Comparison of ENCODE assay signal across 27 cellular contexts in genomic region chr7:47432988-47433895, GRCh38.
DNase-seq lines count a peak whose midpoint lies in the region; ATAC-seq and TF ChIP-seq lines count a peak whose summit lies in the region.
"Had no signal": no experiment of that assay in that cellular context is flagged by ENCODE, and none has a peak within 500 bp of the region (broad histone marks: within the 10 kb centered on the region; RNA-seq: fewer than 3 reads in every experiment).

No MANE protein-coding gene starts in this region.

- POLR2A ChIA-PET in Panc1 (lab: Charles Lee) = no interaction called here

- no peaks in the 10 kb centered on the region for H3K9me3 Mint-ChIP-seq in neural progenitor cell
- H3K9me3 Mint-ChIP-seq: activated CD4-positive, alpha-beta memory T cell treated with anti-CD3 and anti-CD28 coated beads for 36 hours; activated T-helper 2 cell treated with anti-CD3 and anti-CD28 coated beads, Interferon-gamma antibody, Interleukin-2, Interleukin-4, amounts not matched to agents 10 μg/mL and 5 μg/mL and 100 μg/mL, durations not matched to agents 14 hours and 24 hours and 36 hours; naive thymus-derived CD8-positive, alpha-beta T cell; T-cell had no signal

- no peaks in the 10 kb centered on the region for H3K79me2 ChIP-seq in neural progenitor cell (ENCODE audit: low read depth)

- no peaks in the 10 kb centered on the region for H3K4me1 Mint-ChIP-seq in neural progenitor cell
- H3K4me1 Mint-ChIP-seq: naive thymus-derived CD8-positive, alpha-beta T cell; T-cell had no signal

- no peak for TF ChIP-seq EP300 in sigmoid colon (IDR thresholded peaks at IDR 0.05)

- CTCF ChIA-PET in Panc1 (lab: Charles Lee) = no interaction called here

- intact Hi-C loops in Panc1 (cut with micrococcal nuclease; ENCODE audit: unreplicated experiment) (no loop called here), right lobe of liver (cut with DNase I) (no loop called here), sigmoid colon (cut with DNase I) (loop anchor here (10.0 kb wide), 1 partner anchor 142 kb away; no protein-coding TSS in a partner anchor)

- H3K4me3 Mint-ChIP-seq in neural progenitor cell = no peak overlapping the region
- H3K4me3 Mint-ChIP-seq: activated CD4-positive, alpha-beta memory T cell treated with anti-CD3 and anti-CD28 coated beads for 36 hours; naive thymus-derived CD8-positive, alpha-beta T cell; T-cell had no signal

- H3K27me3 ChIP-seq in Panc1 (ENCODE audit: control insufficient read depth, insufficient read depth, low read length) (no peaks in the 10 kb centered on the region), right lobe of liver (no peaks in the 10 kb centered on the region), sigmoid colon (no peaks in the 10 kb centered on the region), neural progenitor cell (no peaks in the 10 kb centered on the region)
- H3K27me3 ChIP-seq: esophagus muscularis mucosa, ovary, Peyer's patch, SJCRH30, uterus had no signal

- H3K4me1 ChIP-seq in Panc1 (ENCODE audit: control insufficient read depth, insufficient read depth, low read length) = peaks cover 34% of the 10 kb centered on the region; the same call in 1 of the 2 replicates
- peaks cover 0 to 3% (median 2%) of the 10 kb centered on the region in 4 donors for H3K4me1 ChIP-seq in right lobe of liver
- H3K4me1 ChIP-seq in sigmoid colon = peaks cover 0 to 8% (median 5%) of the 10 kb centered on the region in 4 donors
- no peaks in the 10 kb centered on the region for H3K4me1 ChIP-seq in neural progenitor cell
- H3K4me1 ChIP-seq: Peyer's patch, uterus had no signal

- no peak for TF ChIP-seq CTCF in Panc1 (IDR thresholded peaks at IDR 0.05)
- TF ChIP-seq CTCF in epithelial cell of esophagus (IDR thresholded peaks at IDR 0.05; ENCODE audit: insufficient read depth, low read depth, low read length, missing control alignments) = no peak
- TF ChIP-seq CTCF in right lobe of liver (IDR thresholded peaks at IDR 0.05) = no peak
- TF ChIP-seq CTCF in sigmoid colon (IDR thresholded peaks at IDR 0.05) = no peak
- TF ChIP-seq CTCF in neural progenitor cell (IDR thresholded peaks at IDR 0.05) = no peak

- peaks cover 6% of the 10 kb centered on the region for H3K36me3 Mint-ChIP-seq in neural progenitor cell
- H3K36me3 Mint-ChIP-seq: activated CD4-positive, alpha-beta memory T cell treated with anti-CD3 and anti-CD28 coated beads for 36 hours; naive thymus-derived CD8-positive, alpha-beta T cell; T-cell had no signal

- H4K20me1 ChIP-seq in neural progenitor cell (ENCODE audit: low read depth) = no peaks in the 10 kb centered on the region

- H3K27ac ChIP-seq in Panc1 (ENCODE audit: low read length) (peak overlapping the region; percentile 1; the same call in 1 of the 2 replicates), right lobe of liver (peak overlapping the region in 2 of 3 donors; percentile 16 to 28), sigmoid colon (peak overlapping the region in 1 of 4 donors; percentile 16), neural progenitor cell (no peak overlapping the region)
- H3K27ac ChIP-seq: esophagus muscularis mucosa, KMS-11, Peyer's patch, SJCRH30 had no signal

- no TSS peak for BruUV-seq in Panc1 (replicated peaks; lab: Mats Ljungman, UMichigan)

- H3K4me2 ChIP-seq in neural progenitor cell = no peak overlapping the region
- H3K4me2 ChIP-seq: KMS-11 had no signal

- ATAC-seq in Panc1 = no peak
- ATAC-seq in right lobe of liver = peak; percentile 54 to 66 (median 60)
- ATAC-seq in HG03095 (IDR thresholded peaks at IDR 0.05; ENCODE audit: unreplicated experiment) = no peak
- no peak for ATAC-seq in SK-N-SH treated with all-trans-retinoic acid at 6 μM for 48 hours
- ATAC-seq: activated CD4-positive, CD25-positive, alpha-beta regulatory T cell treated with anti-CD3 and anti-CD28 coated beads, Interleukin-2, amount 50 U/mL, for 24 hours; naive thymus-derived CD8-positive, alpha-beta T cell; T-cell had no signal

- H3K9me3 ChIP-seq in Panc1 (ENCODE audit: control insufficient read depth, insufficient read depth, low read depth, low read length) = no peaks in the 10 kb centered on the region
- H3K9me3 ChIP-seq in right lobe of liver = no peaks in the 10 kb centered on the region
- no peaks in the 10 kb centered on the region for H3K9me3 ChIP-seq in sigmoid colon
- no peaks in the 10 kb centered on the region for H3K9me3 ChIP-seq in neural progenitor cell (ENCODE audit: low read depth)
- H3K9me3 ChIP-seq: esophagus muscularis mucosa, ovary, Peyer's patch, SJCRH30, uterus had no signal

- WGBS in right lobe of liver (ENCODE audit: insufficient coverage, low coverage, low lambda C conversion rate, missing lambda C conversion rate) = 55% methylated on average over 10 of the region's 15 CpGs
- 80 to 88% methylated on average over 15 of the region's 15 CpGs for WGBS in sigmoid colon, 2 donors

- no peak overlapping the region for H3K9ac ChIP-seq in neural progenitor cell
- H3K9ac ChIP-seq: KMS-11 had no signal

- H3K36me3 ChIP-seq in Panc1 (ENCODE audit: control insufficient read depth, insufficient read depth, low read length) (peaks cover 61% of the 10 kb centered on the region), right lobe of liver (peaks cover 7 to 40% (median 17%) of the 10 kb centered on the region in 4 donors), sigmoid colon (peaks cover 0 to 6% (median 1%) of the 10 kb centered on the region in 4 donors), neural progenitor cell (no peaks in the 10 kb centered on the region)
- H3K36me3 ChIP-seq: ovary, uterus had no signal

- H3F3A ChIP-seq in neural progenitor cell (ENCODE audit: low read depth) = no peaks in the 10 kb centered on the region

- no peak overlapping the region for H3K27ac Mint-ChIP-seq in neural progenitor cell
- H3K27ac Mint-ChIP-seq: activated CD4-positive, alpha-beta memory T cell treated with anti-CD3 and anti-CD28 coated beads for 36 hours; activated T-helper 2 cell treated with anti-CD3 and anti-CD28 coated beads, Interferon-gamma antibody, Interleukin-2, Interleukin-4, amounts not matched to agents 10 μg/mL and 5 μg/mL and 100 μg/mL, durations not matched to agents 14 hours and 24 hours and 36 hours; naive thymus-derived CD8-positive, alpha-beta T cell; T-cell had no signal

- in situ Hi-C loops in Panc1 (cut with HindIII; ENCODE audit: low pct_unique_long_range_greater_than_20kb, low sequenced_read_pairs) = no loop called here

- DNase-seq in Panc1 (ENCODE audit: low read depth, low spot score) (no peak), epithelial cell of esophagus (ENCODE audit: low read depth) (peak; percentile 81), right lobe of liver (no peak), sigmoid colon (peak; percentile 68), neural progenitor cell (ENCODE audit: low spot score) (no peak), mucosa of gallbladder (ENCODE audit: low spot score) (no peak)
- DNase-seq: activated CD4-positive, alpha-beta memory T cell treated with anti-CD3 and anti-CD28 coated beads for 36 hours; activated CD8-positive, alpha-beta memory T cell treated with anti-CD3 and anti-CD28 coated beads, Interleukin-2, amount 50 U/mL, for 48 hours; COR-L47; effector CD8-positive, alpha-beta T cell; GF-D8; mesenchymal stem cell; MV-4-11; naive thymus-derived CD8-positive, alpha-beta T cell; NCI-H1694 treated with DMSO at 0.1 percent for 48 hours; NCI-H526; Peyer's patch; SJCRH30; T-cell; uterus had no signal

- peaks cover 4% of the 10 kb centered on the region for H3K27me3 Mint-ChIP-seq in neural progenitor cell (ENCODE audit: insufficient read depth, low read depth)
- H3K27me3 Mint-ChIP-seq: activated CD4-positive, alpha-beta memory T cell treated with anti-CD3 and anti-CD28 coated beads for 36 hours; naive thymus-derived CD8-positive, alpha-beta T cell; T-cell had no signal

- no peak for TF ChIP-seq POLR2A in right lobe of liver (IDR thresholded peaks at IDR 0.05)
- no peak for TF ChIP-seq POLR2A in sigmoid colon (IDR thresholded peaks at IDR 0.05)

- H3K4me3 ChIP-seq in Panc1 (ENCODE audit: low read depth in 2 of 2, low read length in 2 of 2) (no peak overlapping the region), epithelial cell of esophagus (ENCODE audit: low read length) (no peak overlapping the region), right lobe of liver (no peak overlapping the region), sigmoid colon (no peak overlapping the region), neural progenitor cell (no peak overlapping the region)
- H3K4me3 ChIP-seq: esophagus muscularis mucosa, ovary, Peyer's patch, SJCRH30, uterus had no signal

- no peak overlapping the region for H2AFZ ChIP-seq in neural progenitor cell (replicated peaks)

TF ChIP-seq in SK-N-SH treated with all-trans-retinoic acid at 6 μM for 48 hours, 23 proteins besides CTCF, POLR2A, EP300 and RAD21:
- TF ChIP-seq ESRRG (CRISPR knock-in tag; IDR thresholded peaks at IDR 0.05) = no peak
- TF ChIP-seq ISL1 (CRISPR knock-in tag; IDR thresholded peaks at IDR 0.05) = no peak
TF ChIP-seq in SK-N-SH treated with all-trans-retinoic acid at 6 μM for 48 hours: peak in this region for 0.

Comparison
In these comparisons a context has a peak if more than half of its experiments do, and no peak if none do; other contexts are left out.
1. ATAC-seq: peak in right lobe of liver (4 of 4); none in Panc1 (single experiment), HG03095 (single experiment) and SK-N-SH treated with all-trans-retinoic acid at 6 μM for 48 hours (single experiment).
2. DNase-seq: peak in epithelial cell of esophagus (single experiment) and sigmoid colon (single experiment); none in Panc1 (single experiment), right lobe of liver (0 of 3), neural progenitor cell (single experiment) and mucosa of gallbladder (single experiment).